ENCODE assay signal across 2 cellular contexts in the genomic region with DNA sequence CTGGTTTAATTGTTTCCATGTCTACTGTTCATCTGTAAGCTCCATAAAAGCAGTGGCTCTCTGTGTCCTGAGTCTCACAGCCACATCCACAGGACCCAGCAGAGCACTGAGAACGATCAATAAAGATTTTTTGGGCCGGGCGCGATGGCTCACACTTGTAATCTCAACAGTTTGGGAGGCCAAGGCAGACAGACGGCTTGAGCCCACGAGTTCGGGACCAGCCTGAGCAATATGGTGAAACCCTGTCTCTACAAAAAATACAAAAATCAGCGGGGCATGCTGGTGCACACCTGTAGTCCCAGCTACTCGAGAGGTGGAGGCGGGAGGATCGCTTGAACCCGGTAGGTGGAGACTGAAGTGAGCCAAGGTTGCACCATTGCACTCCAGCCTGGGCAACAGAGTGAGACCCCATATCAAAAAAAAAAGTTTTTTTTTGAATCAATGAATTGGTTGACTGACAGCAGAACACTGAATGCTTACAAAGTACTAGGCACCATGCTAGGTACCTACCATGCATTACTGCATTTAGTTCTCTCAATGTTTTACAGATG.
A peak's percentile ranks its signal among the peaks of the same experiment; 100 is the strongest.
TF ChIP-seq lines count a peak whose summit lies in the region.

No MANE protein-coding gene starts in this region.

TF ChIP-seq in HEK293, 187 proteins besides CTCF, POLR2A, EP300 and RAD21:
- TF ChIP-seq MZF1 (tag by site-specific recombination; IDR thresholded peaks at IDR 0.05; ENCODE audit: borderline replicate concordance) (no peak), ZSCAN16 (tag by site-specific recombination; IDR thresholded peaks at IDR 0.05) (no peak), ZNF654 (tag by site-specific recombination; IDR thresholded peaks at IDR 0.05; ENCODE audit: low read depth) (no peak), ZNF473 (tag by site-specific recombination; IDR thresholded peaks at IDR 0.05) (no peak), ZSCAN30 (tag by site-specific recombination; IDR thresholded peaks at IDR 0.05) (no peak), ZNF121 (tag by site-specific recombination; IDR thresholded peaks at IDR 0.05) (peak; percentile 82)
- TF ChIP-seq, protein P1, sequence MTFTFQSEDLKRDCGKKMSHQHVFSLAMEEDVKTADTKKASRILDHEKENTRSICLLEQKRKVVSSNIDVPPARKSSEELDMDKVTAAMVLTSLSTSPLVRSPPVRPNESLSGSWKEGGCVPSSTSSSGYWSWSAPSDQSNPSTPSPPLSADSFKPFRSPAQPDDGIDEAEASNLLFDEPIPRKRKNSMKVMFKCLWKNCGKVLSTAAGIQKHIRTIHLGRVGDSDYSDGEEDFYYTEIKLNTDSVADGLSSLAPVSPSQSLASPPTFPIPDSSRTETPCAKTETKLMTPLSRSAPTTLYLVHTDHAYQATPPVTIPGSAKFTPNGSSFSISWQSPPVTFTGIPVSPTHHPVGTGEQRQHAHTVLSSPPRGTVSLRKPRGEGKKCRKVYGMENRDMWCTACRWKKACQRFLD (tag by site-specific recombination; IDR thresholded peaks at IDR 0.05), result no peak

TF ChIP-seq in H1, 55 proteins besides CTCF, POLR2A, EP300 and RAD21:
- TF ChIP-seq KDM5A (IDR thresholded peaks at IDR 0.05; ENCODE audit: low read length), result no peak
- no peak for TF ChIP-seq EZH2 (IDR thresholded peaks at IDR 0.05; ENCODE audit: low read depth, low read length, severe bottlenecking)
- no peak for TF ChIP-seq CBX5 (IDR thresholded peaks at IDR 0.05; ENCODE audit: low read depth, low read length)
- TF ChIP-seq SAP30 (IDR thresholded peaks at IDR 0.05; ENCODE audit: insufficient read depth, insufficient replicate concordance, low read length), result no peak
- no peak for TF ChIP-seq RBBP5 (IDR thresholded peaks at IDR 0.05; ENCODE audit: borderline replicate concordance, low read depth, low read length)
- TF ChIP-seq SP1 (IDR thresholded peaks at IDR 0.05; ENCODE audit: low read depth, low read length), result no peak
- TF ChIP-seq NRF1 (IDR thresholded peaks at IDR 0.05; ENCODE audit: low read depth, low read length), result no peak
- TF ChIP-seq SP2 (IDR thresholded peaks at IDR 0.05; ENCODE audit: low read length), result no peak
- TF ChIP-seq CBX8 (IDR thresholded peaks at IDR 0.05; ENCODE audit: borderline replicate concordance, low read depth, low read length), result no peak
- TF ChIP-seq HDAC6 (IDR thresholded peaks at IDR 0.05; ENCODE audit: low read depth, low read length), result no peak
- TF ChIP-seq TAF1 (IDR thresholded peaks at IDR 0.05; ENCODE audit: low read depth, low read length), result no peak
- no peak for TF ChIP-seq EGR1 (IDR thresholded peaks at IDR 0.05; ENCODE audit: borderline replicate concordance, low read depth, low read length)
- TF ChIP-seq ATF3 (IDR thresholded peaks at IDR 0.05; ENCODE audit: insufficient read depth, low read depth, low read length), result no peak
- no peak for TF ChIP-seq TCF12 (IDR thresholded peaks at IDR 0.05; ENCODE audit: low read depth, low read length)
- no peak for TF ChIP-seq POLR2AphosphoS5 (IDR thresholded peaks at IDR 0.05; ENCODE audit: low read depth, low read length)
- no peak for TF ChIP-seq CEBPB (IDR thresholded peaks at IDR 0.05; ENCODE audit: low read depth, low read length)
- TF ChIP-seq SIX5 (IDR thresholded peaks at IDR 0.05; ENCODE audit: low read depth, low read length), result no peak
- TF ChIP-seq CHD1 (IDR thresholded peaks at IDR 0.05; ENCODE audit: low read depth, low read length), result no peak
